Comparison of ENCODE assay signal across 29 cellular contexts in the genomic region with DNA sequence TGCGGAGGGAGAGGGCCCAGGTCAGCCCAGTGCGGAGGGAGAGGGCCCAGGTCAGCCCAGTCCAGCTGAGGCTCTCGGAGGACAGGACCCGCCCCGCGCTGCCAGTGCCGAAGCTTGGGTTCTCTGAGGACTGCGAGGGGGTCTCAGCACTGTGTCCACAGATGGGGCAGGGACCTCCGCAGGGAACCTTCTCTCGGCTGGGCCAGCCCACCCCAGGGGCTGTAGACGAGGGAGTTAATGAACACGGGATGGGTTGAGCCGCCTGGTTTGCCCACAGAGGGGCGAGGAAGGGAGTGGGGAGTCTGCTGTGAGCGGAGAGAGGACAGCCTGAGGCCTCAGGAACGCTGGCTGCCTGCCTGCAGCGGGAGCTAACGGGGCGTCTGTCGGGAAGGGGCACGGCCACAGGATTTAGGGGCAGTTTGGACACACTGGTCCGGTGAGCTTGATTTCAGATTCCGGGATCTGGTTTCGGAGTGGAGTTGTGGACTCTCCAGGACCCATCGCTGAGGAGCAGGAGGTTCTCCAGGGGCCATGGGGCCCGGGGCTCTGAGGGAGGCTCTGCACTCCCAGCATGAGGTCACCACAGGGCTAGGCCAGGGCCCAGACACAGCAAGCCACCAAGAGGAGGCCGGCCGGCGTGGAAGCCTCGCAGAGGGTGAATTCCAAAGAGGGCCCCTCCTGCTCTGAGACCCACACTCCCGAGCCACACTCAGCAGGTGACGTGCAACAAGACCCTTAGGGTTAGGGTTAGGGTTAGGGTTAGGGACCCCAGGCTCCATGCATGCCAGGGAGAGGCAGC. TPM values are rescaled to one million over a fixed set of nuclear protein-coding genes. Genes with fewer than 3 reads are reported as not detected.
"Had no signal": no experiment of that assay in that cellular context is flagged by ENCODE, and none has a peak within 500 bp of the region (broad histone marks: within the 10 kb centered on the region; RNA-seq: fewer than 3 reads in every experiment).

No MANE protein-coding gene starts in this region.

- H3K9me3 ChIP-seq: ascending aorta, heart left ventricle, lower lobe of right lung, mucosa of descending colon, right lobe of liver, uterus had no signal

- FAIRE-seq: TTC549 had no signal

- H3K27ac ChIP-seq: ascending aorta, brain microvascular endothelial cell, heart left ventricle, lower lobe of right lung, right lobe of liver, uterus, WERI-Rb-1 had no signal

- H3K4me3 Mint-ChIP-seq: activated naive CD8-positive, alpha-beta T cell treated with anti-CD3 and anti-CD28 coated beads, Interleukin-2, amount 10 ng/mL, durations not matched to agents 7 days and 5 days; effector memory CD8-positive, alpha-beta T cell; immature natural killer cell; neural crest cell; stimulated activated naive CD8-positive, alpha-beta T cell treated with anti-CD3 and anti-CD28 coated beads, Interleukin-15, Interleukin-2, amounts not matched to agents 100 ng/mL and 50 ng/mL, for 24 hours; T-helper 1 cell treated with Interleukin-12 subunit alpha and Interleukin-12 subunit beta and Interleukin-4 antibody, amounts not matched to agents 30 μg/mL and 1 μg/mL, for 36 hours; type B pancreatic cell had no signal

- H3K9me3 Mint-ChIP-seq: activated naive CD8-positive, alpha-beta T cell treated with anti-CD3 and anti-CD28 coated beads, Interleukin-2, amount 10 ng/mL, durations not matched to agents 7 days and 5 days; effector memory CD8-positive, alpha-beta T cell; immature natural killer cell; neural crest cell; stimulated activated naive CD8-positive, alpha-beta T cell treated with anti-CD3 and anti-CD28 coated beads, Interleukin-15, Interleukin-2, amounts not matched to agents 100 ng/mL and 50 ng/mL, for 24 hours; T-helper 1 cell treated with Interleukin-12 subunit alpha and Interleukin-12 subunit beta and Interleukin-4 antibody, amounts not matched to agents 30 μg/mL and 1 μg/mL, for 36 hours had no signal

- H3K27me3 Mint-ChIP-seq: activated naive CD8-positive, alpha-beta T cell treated with anti-CD3 and anti-CD28 coated beads, Interleukin-2, amount 10 ng/mL, durations not matched to agents 7 days and 5 days had no signal

- H3K36me3 Mint-ChIP-seq: activated naive CD8-positive, alpha-beta T cell treated with anti-CD3 and anti-CD28 coated beads, Interleukin-2, amount 10 ng/mL, durations not matched to agents 7 days and 5 days; immature natural killer cell; type B pancreatic cell had no signal

- H3K27me3 ChIP-seq: ascending aorta, brain microvascular endothelial cell, heart left ventricle, right lobe of liver, uterus had no signal

- DNase-seq: activated CD4-positive, alpha-beta T cell treated with anti-CD3 and anti-CD28 coated beads for 48 hours; activated CD4-positive, alpha-beta T cell treated with anti-CD3 and anti-CD28 coated beads, Interleukin-2, amount 50 U/mL, for 48 hours; activated CD8-positive, alpha-beta memory T cell treated with anti-CD3 and anti-CD28 coated beads for 24 hours; activated effector memory CD4-positive, alpha-beta T cell treated with Interleukin-2 at 50 U/mL for 16 hours; activated naive CD4-positive, alpha-beta T cell treated with Interleukin-2 at 50 U/mL for 16 hours; activated naive CD8-positive, alpha-beta T cell treated with anti-CD3 and anti-CD28 coated beads, Interleukin-2, amount 10 ng/mL, durations not matched to agents 7 days and 5 days; brain microvascular endothelial cell; cortex of kidney; effector memory CD8-positive, alpha-beta T cell; hypothalamus; immature natural killer cell; lower lobe of right lung; mesendoderm; mucosa of descending colon; stimulated activated CD4-positive, alpha-beta T cell treated with anti-CD3 and anti-CD28 coated beads, Interleukin-4, amount 100 ng/mL, for 1 hour; substantia nigra; T-helper 9 cell; uterus; WERI-Rb-1 had no signal

- H3K4me1 Mint-ChIP-seq: activated naive CD8-positive, alpha-beta T cell treated with anti-CD3 and anti-CD28 coated beads, Interleukin-2, amount 10 ng/mL, durations not matched to agents 7 days and 5 days; immature natural killer cell had no signal

- H3K4me3 ChIP-seq: ascending aorta, heart left ventricle, lower lobe of right lung, mucosa of descending colon, right lobe of liver, uterus had no signal

- H3K4me1 ChIP-seq: ascending aorta, lower lobe of right lung, right lobe of liver, uterus had no signal

- H3K36me3 ChIP-seq: ascending aorta, brain microvascular endothelial cell, heart left ventricle, lower lobe of right lung, right lobe of liver, uterus, WERI-Rb-1 had no signal

- H3K27ac Mint-ChIP-seq: activated naive CD8-positive, alpha-beta T cell treated with anti-CD3 and anti-CD28 coated beads, Interleukin-2, amount 10 ng/mL, durations not matched to agents 7 days and 5 days; effector memory CD8-positive, alpha-beta T cell; immature natural killer cell; stimulated activated naive CD8-positive, alpha-beta T cell treated with anti-CD3 and anti-CD28 coated beads, Interleukin-15, Interleukin-2, amounts not matched to agents 100 ng/mL and 50 ng/mL, for 24 hours; T-helper 1 cell treated with Interleukin-12 subunit alpha and Interleukin-12 subunit beta and Interleukin-4 antibody, amounts not matched to agents 30 μg/mL and 1 μg/mL, for 36 hours; type B pancreatic cell had no signal

- ATAC-seq: activated CD4-positive, CD25-positive, alpha-beta regulatory T cell treated with anti-CD3 and anti-CD28 coated beads, Interleukin-2, amount 50 U/mL, for 24 hours; effector memory CD8-positive, alpha-beta T cell; heart left ventricle; left lobe of liver; lower lobe of right lung; mucosa of descending colon had no signal

RNA-seq across cellular contexts. Expression of a gene that starts 19.1 kb away (rescaled TPM):
- polyA plus RNA-seq: immature natural killer cell had no signal
